Comparison of ENCODE assay signal across 13 cellular contexts in genomic region chr4:176883681-176884418, GRCh38.
DNase-seq lines count a peak whose midpoint lies in the region; TF ChIP-seq lines count a peak whose summit lies in the region.
"Had no signal": no experiment of that assay in that cellular context is flagged by ENCODE, and none has a peak within 500 bp of the region (broad histone marks: within the 10 kb centered on the region; RNA-seq: fewer than 3 reads in every experiment).

No MANE protein-coding gene starts in this region.

- TF ChIP-seq CTCF in chondrocyte (IDR thresholded peaks at IDR 0.05) (no peak), WERI-Rb-1 (IDR thresholded peaks at IDR 0.05; ENCODE audit: low read depth, low read length) (no peak)

- intact Hi-C loops in head of caudate nucleus (cut with DNase I): no loop called here

- H3K9me3 ChIP-seq in WERI-Rb-1 (ENCODE audit: severe bottlenecking): no peaks in the 10 kb centered on the region

- peak overlapping the region; percentile 75 for H3K27ac Mint-ChIP-seq in chondrocyte (ENCODE audit: unreplicated experiment)
- H3K27ac Mint-ChIP-seq: activated naive CD8-positive, alpha-beta T cell treated with anti-CD3 and anti-CD28 coated beads, Interleukin-2, amount 10 ng/mL, durations not matched to agents 7 days and 5 days had no signal

- no peak overlapping the region for H3K4me3 ChIP-seq in WERI-Rb-1 (ENCODE audit: low read depth, low read length)

- peaks cover 24% of the 10 kb centered on the region for H3K4me1 Mint-ChIP-seq in chondrocyte (ENCODE audit: low read depth)
- H3K4me1 Mint-ChIP-seq: activated naive CD8-positive, alpha-beta T cell treated with anti-CD3 and anti-CD28 coated beads, Interleukin-2, amount 10 ng/mL, durations not matched to agents 7 days and 5 days; neural crest cell had no signal

- H3K27me3 Mint-ChIP-seq in chondrocyte (ENCODE audit: low read depth): no peaks in the 10 kb centered on the region

- H3K36me3 ChIP-seq in WERI-Rb-1: no peaks in the 10 kb centered on the region

- no peaks in the 10 kb centered on the region for H3K36me3 Mint-ChIP-seq in chondrocyte (ENCODE audit: low read depth)
- H3K36me3 Mint-ChIP-seq: activated naive CD8-positive, alpha-beta T cell treated with anti-CD3 and anti-CD28 coated beads, Interleukin-2, amount 10 ng/mL, durations not matched to agents 7 days and 5 days had no signal

- no peak overlapping the region for H3K27ac ChIP-seq in WERI-Rb-1

- H3K9me3 Mint-ChIP-seq in chondrocyte (ENCODE audit: low read depth): no peaks in the 10 kb centered on the region
- H3K9me3 Mint-ChIP-seq: neural crest cell had no signal

- peak overlapping the region; percentile 14 for H3K4me3 Mint-ChIP-seq in chondrocyte (ENCODE audit: unreplicated experiment)
- H3K4me3 Mint-ChIP-seq: activated naive CD8-positive, alpha-beta T cell treated with anti-CD3 and anti-CD28 coated beads, Interleukin-2, amount 10 ng/mL, durations not matched to agents 7 days and 5 days; neural crest cell had no signal

- H3K27me3 ChIP-seq in WERI-Rb-1 (ENCODE audit: insufficient read depth, low read depth, severe bottlenecking): no peaks in the 10 kb centered on the region

- peak; percentile 90 for DNase-seq in EL
- DNase-seq in NCI-H226: peak; percentile 16
- DNase-seq in chondrocyte (ENCODE audit: low spot score): no peak
- DNase-seq in non-pigmented ciliary epithelial cell (ENCODE audit: low read depth): peak; percentile 75
- DNase-seq in cerebellum (ENCODE audit: low spot score): no peak
- no peak for DNase-seq in WERI-Rb-1
- DNase-seq in head of caudate nucleus: no peak
- DNase-seq in cerebellar cortex (ENCODE audit: low spot score): no peak
- DNase-seq: activated naive CD8-positive, alpha-beta T cell treated with anti-CD3 and anti-CD28 coated beads, Interleukin-2, amount 10 ng/mL, durations not matched to agents 7 days and 5 days; DMS 273 treated with DMSO at 0.1 percent for 48 hours; NCI-H82; T-helper 1 cell had no signal

Comparison
In these comparisons a context has a peak if more than half of its experiments do, and no peak if none do; other contexts are left out.
1. DNase-seq: peak in EL (single experiment), NCI-H226 (single experiment) and non-pigmented ciliary epithelial cell (single experiment); none in chondrocyte (single experiment), cerebellum (single experiment), WERI-Rb-1 (single experiment), head of caudate nucleus (0 of 42) and cerebellar cortex (single experiment).